Comparison of ENCODE assay signal across 13 cellular contexts in the genomic region with DNA sequence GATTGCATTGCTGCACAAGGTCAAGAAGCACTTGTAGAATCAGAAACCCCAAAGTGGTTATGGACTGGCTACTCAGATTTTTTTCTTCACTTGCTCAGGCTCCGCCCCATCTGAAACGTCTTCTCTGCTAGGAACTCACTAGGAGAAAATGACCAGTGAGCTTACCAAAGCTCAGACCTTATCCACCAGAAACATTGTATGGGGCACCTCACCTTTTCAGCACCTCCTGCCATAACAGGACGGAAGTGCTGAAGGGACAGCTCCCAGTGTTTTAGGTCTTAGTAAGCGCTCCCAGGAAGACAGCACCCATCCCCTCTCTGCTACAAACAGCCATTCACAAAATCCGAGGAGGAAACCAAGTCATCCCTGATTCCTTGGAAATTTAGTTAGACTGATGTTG. TPM values are rescaled to one million over a fixed set of nuclear protein-coding genes. Genes with fewer than 3 reads are reported as not detected.
DNase-seq lines count a peak whose midpoint lies in the region; ATAC-seq, FAIRE-seq and TF ChIP-seq lines count a peak whose summit lies in the region.
"Had no signal": no experiment of that assay in that cellular context is flagged by ENCODE, and none has a peak within 500 bp of the region (broad histone marks: within the 10 kb centered on the region; RNA-seq: fewer than 3 reads in every experiment).

No MANE protein-coding gene starts in this region.

- POLR2A ChIA-PET in H1 (lab: Charles Lee; ENCODE audit: partially characterized antibody): interaction anchor here (2.0 kb wide), 1 partner anchor 10 kb away, joined by 8 read pairs; no protein-coding TSS in a partner anchor

- H3K36me3 ChIP-seq in GM23248 (ENCODE audit: low read depth) (no peaks in the 10 kb centered on the region), H1 (ENCODE audit: control insufficient read depth in 2 of 4, insufficient read depth in 4 of 4, low read length in 3 of 4) (no peaks in the 10 kb centered on the region)
- H3K36me3 ChIP-seq: HAP-1 had no signal

- CTCF ChIA-PET in H1 (lab: Charles Lee; ENCODE audit: partially characterized antibody): interaction anchor here (1.0 to 1.3 kb wide), 3 partner anchors 23 to 309 kb away, joined by 3 read pairs; no protein-coding TSS in a partner anchor

- H3K27me3 ChIP-seq in GM23248 (replicated peaks; ENCODE audit: insufficient read depth): no peaks in the 10 kb centered on the region
- peaks cover 0 to 8% (median 4%) of the 10 kb centered on the region in 4 experiments; a peak in 4 of 7 replicates for H3K27me3 ChIP-seq in H1 (replicated peaks in 1 of 4; ENCODE audit: control insufficient read depth in 3 of 4, extremely low read depth in 1 of 4, insufficient read depth in 3 of 4, low read length in 3 of 4)

- peak; percentile 8 for DNase-seq in GM23248
- DNase-seq in NB4 (ENCODE audit: low read depth): peak; percentile 36
- DNase-seq in H1 (ENCODE audit: low read depth in 1 of 2, low spot score in 2 of 2): peak in 1 of 2 experiments; percentile 59
- DNase-seq in neural crest cell (ENCODE audit: low read depth, low spot score): no peak
- no peak for DNase-seq in activated T-cell treated with anti-CD3 and anti-CD28 coated beads, Interleukin-2, amount 50 U/mL, for 48 hours
- DNase-seq: NCI-H1105 treated with DMSO at 0.1 percent for 48 hours had no signal

- H3K27ac ChIP-seq in GM23248: no peak overlapping the region
- H3K27ac ChIP-seq in H1 (ENCODE audit: low read depth, low read length): no peak overlapping the region
- H3K27ac ChIP-seq: VCaP had no signal

- H3K9me3 Mint-ChIP-seq in neural crest cell: no peaks in the 10 kb centered on the region

- H3K4me3 ChIP-seq in GM23248: no peak overlapping the region
- H3K4me3 ChIP-seq in NB4 (ENCODE audit: low read depth, low read length): no peak overlapping the region
- peak overlapping the region; percentile 54 to 90 (median 68); a peak in 7 of 8 replicates for H3K4me3 ChIP-seq in H1 (ENCODE audit: extremely low read depth in 1 of 4, insufficient read depth in 2 of 4, low read depth in 3 of 4, low read length in 4 of 4)
- H3K4me3 ChIP-seq: HAP-1 had no signal

- no peak overlapping the region for H2AK5ac ChIP-seq in H1 (ENCODE audit: low read depth, low read length)

- no peak overlapping the region for H4K5ac ChIP-seq in H1 (ENCODE audit: insufficient read length, low read depth, low read length)

- in situ Hi-C loops in GM23248 (cut with MboI): no loop called here

- H3K23me2 ChIP-seq in H1 (ENCODE audit: low read depth, low read length): peaks cover 8% of the 10 kb centered on the region; the same call in 1 of the 2 replicates

- H2BK120ac ChIP-seq in H1 (replicated peaks; ENCODE audit: low read depth, low read length): no peak overlapping the region

- H3K79me2 ChIP-seq in GM23248 (ENCODE audit: insufficient read depth) (no peaks in the 10 kb centered on the region), H1 (ENCODE audit: control insufficient read depth in 1 of 2, insufficient read depth in 2 of 2, low read length in 2 of 2) (peaks cover 0 to 10% of the 10 kb centered on the region in 2 experiments; a peak in 1 of 4 replicates)

- H4K91ac ChIP-seq in H1 (replicated peaks; ENCODE audit: insufficient read length, low read length): no peak overlapping the region

- ATAC-seq in HG03159 (IDR thresholded peaks at IDR 0.05; ENCODE audit: unreplicated experiment) (no peak), HG03378 (IDR thresholded peaks at IDR 0.05; ENCODE audit: unreplicated experiment) (no peak)
- ATAC-seq: activated T-helper 17 cell treated with anti-CD3 and anti-CD28 coated beads, Interleukin-2, amount 50 U/mL, for 72 hours had no signal

- H3F3A ChIP-seq in GM23248 (ENCODE audit: insufficient read depth): no peaks in the 10 kb centered on the region

- no peaks in the 10 kb centered on the region for H3K79me1 ChIP-seq in H1 (ENCODE audit: low read depth, low read length)

- H3K36me3 Mint-ChIP-seq in neural crest cell (ENCODE audit: low read depth): no peaks in the 10 kb centered on the region

- peaks cover 19% of the 10 kb centered on the region for H3K4me1 Mint-ChIP-seq in neural crest cell
- H3K4me1 Mint-ChIP-seq: activated T-helper 17 cell treated with anti-CD3 and anti-CD28 coated beads, Interleukin-2, amount 50 U/mL, for 72 hours had no signal

- H2BK15ac ChIP-seq in H1 (ENCODE audit: low read length): no peak overlapping the region

- TF ChIP-seq CTCF in NB4 (IDR thresholded peaks at IDR 0.05; ENCODE audit: low read depth, low read length) (no peak), H1 (IDR thresholded peaks at IDR 0.05; ENCODE audit: control extremely low read depth in 1 of 3, insufficient read depth in 1 of 3, low read depth in 1 of 3, low read length in 3 of 3) (no peak), neural crest cell (conservative IDR thresholded peaks at IDR 0.05) (no peak)

- no peak for TF ChIP-seq EP300 in H1 (IDR thresholded peaks at IDR 0.05; ENCODE audit: borderline replicate concordance in 1 of 2, low read depth in 2 of 2, low read length in 2 of 2)

- no peak overlapping the region for H2BK20ac ChIP-seq in H1 (ENCODE audit: low read length)

- no peak overlapping the region for H4K8ac ChIP-seq in H1 (ENCODE audit: extremely low read depth, insufficient read depth, low read length)

- no peak overlapping the region for H3K4ac ChIP-seq in H1 (replicated peaks; ENCODE audit: insufficient read length, low read depth, low read length)

- H3K9me2 ChIP-seq in GM23248 (ENCODE audit: insufficient read depth): no peaks in the 10 kb centered on the region

- 2 to 6% methylated on average over 5 of the region's 5 CpGs for WGBS in GM23248 (ENCODE audit: low coverage in 1 of 2, low lambda C conversion rate in 2 of 2, missing lambda C conversion rate in 2 of 2), 2 experiments
- WGBS in H1 (ENCODE audit: extremely low coverage in 1 of 2, insufficient coverage in 1 of 2, insufficient read length in 1 of 2, insufficient replicate concordance in 2 of 2, low coverage in 1 of 2, low lambda C conversion rate in 2 of 2, missing lambda C conversion rate in 1 of 2), 2 experiments: 10% methylated on average over 5 of the region's 5 CpGs; no CpG with 5 or more reads in 1 of the 2 experiments

- H3K4me1 ChIP-seq in GM23248 (ENCODE audit: insufficient read depth) (no peaks in the 10 kb centered on the region), H1 (replicated peaks in 1 of 4; ENCODE audit: control insufficient read depth in 3 of 4, insufficient read depth in 4 of 4, low read length in 3 of 4) (peaks cover 0 to 6% (median 2%) of the 10 kb centered on the region in 4 experiments; a peak in 3 of 7 replicates)
- H3K4me1 ChIP-seq: HAP-1 had no signal

- H3K4me2 ChIP-seq in GM23248 (ENCODE audit: unreplicated experiment): no peak overlapping the region
- H3K4me2 ChIP-seq in H1 (ENCODE audit: insufficient read depth in 1 of 2, low read depth in 2 of 2, low read length in 2 of 2): peak overlapping the region; percentile 90 to 98

- no peak overlapping the region for H3K9ac ChIP-seq in GM23248
- no peak overlapping the region for H3K9ac ChIP-seq in H1 (replicated peaks in 1 of 4; ENCODE audit: extremely low read depth in 1 of 4, low read depth in 3 of 4, low read length in 3 of 4)

- no peak overlapping the region for H3K18ac ChIP-seq in H1 (ENCODE audit: extremely low read depth, low read length)

- peak overlapping the region; percentile 73 for H3K4me3 Mint-ChIP-seq in neural crest cell
- H3K4me3 Mint-ChIP-seq: activated T-helper 17 cell treated with anti-CD3 and anti-CD28 coated beads, Interleukin-2, amount 50 U/mL, for 72 hours had no signal

- peak; percentile 97 for FAIRE-seq in H1 (lab: Jason Lieb, UNC)

- H4K20me1 ChIP-seq in GM23248 (ENCODE audit: insufficient read depth) (no peaks in the 10 kb centered on the region), H1 (replicated peaks in 1 of 2; ENCODE audit: control insufficient read depth in 1 of 2, insufficient read depth in 2 of 2, low read length in 2 of 2) (no peaks in the 10 kb centered on the region)

- no peak overlapping the region for H3K14ac ChIP-seq in H1 (ENCODE audit: insufficient read length)

- TF ChIP-seq POLR2A in NB4 (IDR thresholded peaks at IDR 0.05; ENCODE audit: extremely low read depth, insufficient read length) (no peak), H1 (IDR thresholded peaks at IDR 0.05; ENCODE audit: control extremely low read depth in 1 of 2, low read depth in 2 of 2, low read length in 2 of 2) (no peak)

- peaks cover 81% of the 10 kb centered on the region for H3K27me3 Mint-ChIP-seq in neural crest cell (ENCODE audit: low read depth)

- 0 out of 4 replicates have a peak, but pooled peaks of 1 of the 2 experiments have one; percentile 3 for TF ChIP-seq RAD21 in H1 (IDR thresholded peaks at IDR 0.05 in 1 of 2, conservative IDR thresholded peaks at IDR 0.05 in 1 of 2; ENCODE audit: low read depth in 2 of 2, low read length in 2 of 2)

- H3K9me3 ChIP-seq in GM23248 (ENCODE audit: low read depth) (no peaks in the 10 kb centered on the region), H1 (ENCODE audit: insufficient read depth in 2 of 2, low read depth in 1 of 2, low read length in 1 of 2) (no peaks in the 10 kb centered on the region)
- H3K9me3 ChIP-seq: HAP-1 had no signal

- no peak overlapping the region for H2AFZ ChIP-seq in GM23248
- no peak overlapping the region for H2AFZ ChIP-seq in H1 (ENCODE audit: low read length)

- no peak overlapping the region for H2BK12ac ChIP-seq in H1 (ENCODE audit: low read depth, low read length)

- no peak overlapping the region for H2BK5ac ChIP-seq in H1 (ENCODE audit: low read depth, low read length)

- H3K23ac ChIP-seq in H1 (ENCODE audit: insufficient read length): no peak overlapping the region

- no peak overlapping the region for H3K27ac Mint-ChIP-seq in neural crest cell (ENCODE audit: unreplicated experiment)
- H3K27ac Mint-ChIP-seq: activated T-helper 17 cell treated with anti-CD3 and anti-CD28 coated beads, Interleukin-2, amount 50 U/mL, for 72 hours had no signal

- no peak overlapping the region for H3K56ac ChIP-seq in H1 (replicated peaks; ENCODE audit: insufficient read length, low read depth, low read length)

RNA-seq across cellular contexts. Expression of a gene that starts 1.2 kb away (rescaled TPM):
- not detected in 2 replicates for total RNA-seq in GM23248 (2014; rRNA removed; shearing (Covaris generic))
- polyA plus RNA-seq in GM23248 (2016; fragmentation: Nextera tagmentation; extraction: Ambion mirVana) (not detected in 2 replicates), H1 (2011; rRNA removed) (1.6 and 4.7 TPM in 2 replicates)
- total RNA-seq in H1 (2021; fragmentation: NEBNext Ultra II Directional; extraction: Animal tissue kit (Norgen Biotek cat#: 25700)): 16.2 and 17.3 TPM in 2 replicates
- polyA plus RNA-seq in H1 (2011; cell fraction: cytosol; rRNA removed): 3.6 TPM
- 4.6 TPM for polyA plus RNA-seq in H1 (2011; cell fraction: nucleus; rRNA removed)
- 7.7 to 14.9 TPM (median 8.5 TPM) in 4 replicates for polyA plus RNA-seq in H1 (2012, experiment 1 of 2)
- polyA plus RNA-seq in H1 (2012, experiment 2 of 2): 1.3 TPM
- polyA plus RNA-seq in H1 (2013, experiment 1 of 2): 21.0 TPM
- 23.0 TPM for polyA plus RNA-seq in H1 (2013, experiment 2 of 2)
- polyA minus RNA-seq in H1 (2011; rRNA and poly(A)+ RNA removed): 8.5 and 23.2 TPM in 2 replicates
- polyA minus RNA-seq in H1 (2011; cell fraction: cytosol; rRNA and poly(A)+ RNA removed): 13.4 TPM
- polyA minus RNA-seq in H1 (2011; cell fraction: nucleus; rRNA and poly(A)+ RNA removed): 13.6 TPM
- total RNA-seq in neural crest cell: not detected in 2 replicates
- total RNA-seq: activated T-helper 17 cell treated with anti-CD3 and anti-CD28 coated beads, Interleukin-2, amount 50 U/mL, for 72 hours; fibroblast of villous mesenchyme; mononuclear cell had no signal

Comparison
In these comparisons a context has a peak if more than half of its experiments do, and no peak if none do; other contexts are left out.
1. DNase-seq: peak in GM23248 (single experiment) and NB4 (single experiment); none in neural crest cell (single experiment) and activated T-cell treated with anti-CD3 and anti-CD28 coated beads, Interleukin-2, amount 50 U/mL, for 48 hours (0 of 2).
2. H3K4me3 ChIP-seq: peak in H1 (4 of 4); none in GM23248 (single experiment) and NB4 (single experiment).
3. RNA of a gene that starts 1.2 kb away (total RNA-seq): 16.2 to 17.3 TPM in H1; not detected in GM23248 and not detected in neural crest cell; every median in the first group is over 10 times any median in the second.